Comparison of ENCODE assay signal across 17 cellular contexts in the genomic region with DNA sequence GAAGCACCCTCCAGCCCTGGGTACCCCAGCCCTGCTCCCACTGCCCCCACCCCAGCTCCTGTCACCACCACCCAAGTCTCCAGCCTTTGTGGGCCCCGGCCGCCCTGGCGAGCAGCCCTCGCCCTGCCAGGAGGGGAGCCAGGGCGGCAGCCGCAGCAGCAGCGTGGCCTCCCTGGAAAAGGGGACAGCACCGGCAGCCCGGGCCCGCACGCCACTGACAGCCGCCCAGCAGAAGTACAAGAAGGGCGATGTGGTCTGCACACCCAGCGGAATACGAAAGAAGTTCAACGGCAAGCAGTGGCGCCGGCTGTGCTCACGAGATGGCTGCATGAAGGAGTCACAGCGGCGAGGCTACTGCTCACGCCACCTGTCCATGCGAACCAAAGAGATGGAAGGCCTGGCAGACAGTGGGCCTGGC. TPM values are rescaled to one million over a fixed set of nuclear protein-coding genes. Genes with fewer than 3 reads are reported as not detected.
DNase-seq lines count a peak whose midpoint lies in the region; ATAC-seq and TF ChIP-seq lines count a peak whose summit lies in the region.
"Had no signal": no experiment of that assay in that cellular context is flagged by ENCODE, and none has a peak within 500 bp of the region (broad histone marks: within the 10 kb centered on the region; RNA-seq: fewer than 3 reads in every experiment).

No MANE protein-coding gene starts in this region.

- no peak overlapping the region for H3K4me3 ChIP-seq in breast epithelium
- H3K4me3 ChIP-seq in mammary epithelial cell (replicated peaks in 1 of 3; ENCODE audit: insufficient read depth in 1 of 3, low read depth in 2 of 3, low read length in 3 of 3), result no peak overlapping the region
- H3K4me3 ChIP-seq in suprapubic skin, result no peak overlapping the region
- H3K4me3 ChIP-seq: Peyer's patch had no signal

- BruUV-seq in mammary epithelial cell (replicated peaks; lab: Mats Ljungman, UMichigan), result no TSS peak

- peaks cover 63% of the 10 kb centered on the region for H3K36me3 Mint-ChIP-seq in dendritic cell treated with granulocyte-macrophage colony-stimulating factor and Interleukin-4, amounts not matched to agents 40 ng/mL and 50 ng/mL, for 4 days (ENCODE audit: low read depth)

- in situ Hi-C loops in mammary epithelial cell (cut with MboI; ENCODE audit: low sequenced_read_pairs in 2 of 2), result no loop called here

- no peak for ATAC-seq in GM19324 (IDR thresholded peaks at IDR 0.05; ENCODE audit: low FRiP score, unreplicated experiment)

- intact Hi-C loops in breast epithelium (cut with DNase I; ENCODE audit: low total_unique reads), result no loop called here
- intact Hi-C loops in mammary epithelial cell (cut with micrococcal nuclease), result no loop called here
- intact Hi-C loops in dendritic cell treated with granulocyte-macrophage colony-stimulating factor and Interleukin-4, amounts not matched to agents 40 ng/mL and 50 ng/mL, for 4 days (cut with micrococcal nuclease), result no loop called here

- peaks cover 69% of the 10 kb centered on the region for H3K79me2 ChIP-seq in mammary epithelial cell (ENCODE audit: insufficient read depth, low read length)

- peaks cover 76% of the 10 kb centered on the region for H3K4me1 Mint-ChIP-seq in dendritic cell treated with granulocyte-macrophage colony-stimulating factor and Interleukin-4, amounts not matched to agents 40 ng/mL and 50 ng/mL, for 4 days (ENCODE audit: low read depth)

- POLR2A ChIA-PET in RWPE1 (lab: Yijun Ruan, JAX; ENCODE audit: low non-redundant PET), result no interaction called here

- H3K9me3 ChIP-seq in breast epithelium (no peaks in the 10 kb centered on the region), mammary epithelial cell (replicated peaks; ENCODE audit: insufficient read depth, low read length) (no peaks in the 10 kb centered on the region), suprapubic skin (no peaks in the 10 kb centered on the region)
- H3K9me3 ChIP-seq: Peyer's patch had no signal

- peak overlapping the region; percentile 11 for H3K27ac Mint-ChIP-seq in dendritic cell treated with granulocyte-macrophage colony-stimulating factor and Interleukin-4, amounts not matched to agents 40 ng/mL and 50 ng/mL, for 4 days

- DNase-seq in breast epithelium (ENCODE audit: low spot score in 2 of 2) (no peak), mammary epithelial cell (no peak), RWPE1 (ENCODE audit: low spot score) (no peak), suprapubic skin (ENCODE audit: low spot score in 2 of 2) (peak; percentile 59 to 80), NCI-H446 treated with DMSO at 0.1 percent for 48 hours (lab: John Stamatoyannopoulos, UW) (no peak)
- DNase-seq: ACHN; KBM-7; NCI-H1105; NCI-H2081; NCI-H2171 treated with DMSO at 0.1 percent for 48 hours; NCI-H748 treated with DMSO at 0.1 percent for 48 hours; NK-92 treated with Interleukin-12 subunit alpha and Interleukin-12 subunit beta, amount 100 ng/mL, for 24 hours; SIG-M5 had no signal

- no peaks in the 10 kb centered on the region for H3K27me3 Mint-ChIP-seq in dendritic cell treated with granulocyte-macrophage colony-stimulating factor and Interleukin-4, amounts not matched to agents 40 ng/mL and 50 ng/mL, for 4 days

- H3K9me3 Mint-ChIP-seq in dendritic cell treated with granulocyte-macrophage colony-stimulating factor and Interleukin-4, amounts not matched to agents 40 ng/mL and 50 ng/mL, for 4 days, result no peaks in the 10 kb centered on the region

- H3K27me3 ChIP-seq in breast epithelium (no peaks in the 10 kb centered on the region), mammary epithelial cell (ENCODE audit: insufficient read depth, low read length) (no peaks in the 10 kb centered on the region), suprapubic skin (no peaks in the 10 kb centered on the region)
- H3K27me3 ChIP-seq: Peyer's patch had no signal

- no peaks in the 10 kb centered on the region for H4K20me1 ChIP-seq in mammary epithelial cell (ENCODE audit: insufficient read depth, low read length)

- WGBS in mammary epithelial cell (ENCODE audit: low coverage, missing lambda C conversion rate), result no CpG with 5 or more reads among the region's 23 CpGs
- 95% methylated on average over 21 of the region's 23 CpGs for WGBS in suprapubic skin

- CTCF ChIA-PET in mammary epithelial cell (lab: Charles Lee; ENCODE audit: low non-redundant PET) (no interaction called here), RWPE1 (lab: Yijun Ruan, JAX) (no interaction called here)

- TF ChIP-seq CTCF in breast epithelium (IDR thresholded peaks at IDR 0.05), result no peak
- TF ChIP-seq CTCF in mammary epithelial cell (conservative IDR thresholded peaks at IDR 0.05 in 1 of 2, IDR thresholded peaks at IDR 0.05 in 1 of 2; ENCODE audit: extremely low read depth in 1 of 2, insufficient read depth in 1 of 2, low read depth in 1 of 2, low read length in 2 of 2), result no peak
- TF ChIP-seq CTCF in RWPE1 (conservative IDR thresholded peaks at IDR 0.05; ENCODE audit: low read depth), result no peak
- no peak for TF ChIP-seq CTCF in suprapubic skin (IDR thresholded peaks at IDR 0.05)

- no peak for TF ChIP-seq EP300 in suprapubic skin (IDR thresholded peaks at IDR 0.05)

- no peak overlapping the region for H3K4me2 ChIP-seq in mammary epithelial cell (ENCODE audit: insufficient read depth, low read depth, low read length)

- dilution Hi-C loops in mammary epithelial cell (cut with HindIII; ENCODE audit: low sequenced_read_pairs), result no loop called here

- H3K36me3 ChIP-seq in breast epithelium, result no peaks in the 10 kb centered on the region
- H3K36me3 ChIP-seq in mammary epithelial cell (ENCODE audit: insufficient read depth, low read length), result peaks cover 6% of the 10 kb centered on the region
- H3K36me3 ChIP-seq in suprapubic skin, result peaks cover 29% of the 10 kb centered on the region

- no peak for TF ChIP-seq POLR2A in breast epithelium (IDR thresholded peaks at IDR 0.05)
- TF ChIP-seq POLR2A in suprapubic skin (IDR thresholded peaks at IDR 0.05), result no peak

- no peak overlapping the region for H3K4me3 Mint-ChIP-seq in dendritic cell treated with granulocyte-macrophage colony-stimulating factor and Interleukin-4, amounts not matched to agents 40 ng/mL and 50 ng/mL, for 4 days

- H3K27ac ChIP-seq in breast epithelium (peak overlapping the region; percentile 98 to 100), mammary epithelial cell (ENCODE audit: insufficient read depth, low read depth, low read length) (no peak overlapping the region), RWPE1 (peak overlapping the region; percentile 100), suprapubic skin (no peak overlapping the region)
- H3K27ac ChIP-seq: C4-2B, Peyer's patch had no signal

- H3K4me1 ChIP-seq in breast epithelium, result peaks cover 13 to 27% of the 10 kb centered on the region in 2 donors
- H3K4me1 ChIP-seq in mammary epithelial cell (ENCODE audit: insufficient read depth, low read length), result peaks cover 62% of the 10 kb centered on the region
- peaks cover 63% of the 10 kb centered on the region for H3K4me1 ChIP-seq in suprapubic skin

- no peak overlapping the region for H3K9ac ChIP-seq in mammary epithelial cell (ENCODE audit: insufficient read depth, low read length)

- no peak overlapping the region for H2AFZ ChIP-seq in mammary epithelial cell (ENCODE audit: low read depth, low read length)

RNA-seq across cellular contexts. Expression of a gene that starts 3.9 kb away (rescaled TPM):
- total RNA-seq in breast epithelium, result 10 to 100 TPM; 20.2 to 25.6 (median 24.9) TPM
- total RNA-seq in mammary epithelial cell, result 10 to 100 TPM; 37.0 to 91.0 TPM
- 19.4 TPM for polyA plus RNA-seq in mammary epithelial cell
- polyA minus RNA-seq in mammary epithelial cell, result 24.7 TPM
- 10 to 100 TPM; 57.5 to 91.6 (median 81.9) TPM for total RNA-seq in suprapubic skin

RNA-seq across cellular contexts. Expression of a gene that starts 18.1 kb away (rescaled TPM):
- total RNA-seq in breast epithelium (10 to 100 TPM; 11.4 to 38.6 (median 24.3) TPM), mammary epithelial cell (100 to 1,000 TPM; 101 to 139 TPM), suprapubic skin (10 to 100 TPM; 36.8 to 49.5 (median 45.8) TPM)
- 86.1 TPM for polyA plus RNA-seq in mammary epithelial cell
- 36.6 TPM for polyA minus RNA-seq in mammary epithelial cell

RNA-seq across cellular contexts. Expression of a gene that starts 28.9 kb away (rescaled TPM):
- total RNA-seq in breast epithelium, result 1 to 10 TPM in 1 of 3 donors, under 1 TPM in 2; 0.33 to 2.6 (median 0.48) TPM
- total RNA-seq in mammary epithelial cell, result 1 to 10 TPM; 1.0 to 1.7 TPM
- 2.2 TPM for polyA plus RNA-seq in mammary epithelial cell
- polyA minus RNA-seq in mammary epithelial cell, result 1.7 TPM
- 1 to 10 TPM in 2 of 4 donors, under 1 TPM in 2; 0.73 to 1.7 (median 1.1) TPM for total RNA-seq in suprapubic skin

RNA-seq across cellular contexts. Expression of a gene that starts 29.4 kb away (rescaled TPM):
- total RNA-seq in breast epithelium (10 to 100 TPM in 2 of 3 donors, 1 to 10 TPM in 1; 7.5 to 32.4 (median 28.5) TPM), mammary epithelial cell (10 to 100 TPM; 32.7 to 57.9 TPM), suprapubic skin (10 to 100 TPM; 14.4 to 33.0 (median 18.9) TPM)
- polyA plus RNA-seq in mammary epithelial cell, result 80.7 TPM
- polyA minus RNA-seq in mammary epithelial cell, result 77.2 TPM

RNA-seq across cellular contexts. Expression of a gene that starts 30.6 kb away (rescaled TPM):
- 10 to 100 TPM; 18.7 to 22.1 (median 19.8) TPM for total RNA-seq in breast epithelium
- 10 to 100 TPM; 29.3 to 61.9 TPM for total RNA-seq in mammary epithelial cell
- polyA plus RNA-seq in mammary epithelial cell, result 42.9 TPM
- polyA minus RNA-seq in mammary epithelial cell, result 52.4 TPM
- total RNA-seq in suprapubic skin, result 10 to 100 TPM; 24.0 to 37.3 (median 28.3) TPM

Comparison
In these comparisons a context has a peak if more than half of its experiments do, and no peak if none do; other contexts are left out.
1. H3K27ac ChIP-seq: peak in breast epithelium (2 of 2) and RWPE1 (single experiment); none in mammary epithelial cell (single experiment) and suprapubic skin (single experiment).
2. DNase-seq: peak in suprapubic skin (2 of 2); none in breast epithelium (0 of 2), mammary epithelial cell (single experiment), RWPE1 (single experiment) and NCI-H446 treated with DMSO at 0.1 percent for 48 hours (single experiment).